ENCODE assay signal across 1 cellular context in the genomic region with DNA sequence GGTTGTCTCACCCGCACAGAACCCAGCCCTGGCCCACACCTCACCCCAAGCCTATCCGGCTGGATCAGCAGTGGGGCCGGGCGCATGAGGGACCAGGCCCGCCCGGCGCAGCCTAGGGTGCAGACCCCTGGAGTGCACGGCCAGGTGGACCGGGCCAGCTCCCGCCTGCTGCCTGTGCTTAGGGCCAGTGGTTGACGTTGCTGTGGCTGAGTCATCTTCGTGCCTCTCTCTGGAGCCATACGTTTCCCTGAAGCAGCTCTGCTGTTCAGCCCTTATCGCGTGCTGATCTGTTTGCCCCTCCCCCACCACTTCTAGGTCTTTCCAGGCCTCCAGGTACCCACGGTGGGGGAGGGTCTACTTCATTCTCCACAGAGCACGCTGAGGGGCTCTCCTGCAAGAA.
A peak's percentile ranks its signal among the peaks of the same experiment; 100 is the strongest.
TF ChIP-seq lines count a peak whose summit lies in the region.

No MANE protein-coding gene starts in this region.

TF ChIP-seq in K562, 482 proteins besides CTCF, POLR2A, EP300 and RAD21 (continued from another document and continues in another):
- TF ChIP-seq ZNF717 (CRISPR knock-in tag; IDR thresholded peaks at IDR 0.05), result no peak
- TF ChIP-seq, protein P1, sequence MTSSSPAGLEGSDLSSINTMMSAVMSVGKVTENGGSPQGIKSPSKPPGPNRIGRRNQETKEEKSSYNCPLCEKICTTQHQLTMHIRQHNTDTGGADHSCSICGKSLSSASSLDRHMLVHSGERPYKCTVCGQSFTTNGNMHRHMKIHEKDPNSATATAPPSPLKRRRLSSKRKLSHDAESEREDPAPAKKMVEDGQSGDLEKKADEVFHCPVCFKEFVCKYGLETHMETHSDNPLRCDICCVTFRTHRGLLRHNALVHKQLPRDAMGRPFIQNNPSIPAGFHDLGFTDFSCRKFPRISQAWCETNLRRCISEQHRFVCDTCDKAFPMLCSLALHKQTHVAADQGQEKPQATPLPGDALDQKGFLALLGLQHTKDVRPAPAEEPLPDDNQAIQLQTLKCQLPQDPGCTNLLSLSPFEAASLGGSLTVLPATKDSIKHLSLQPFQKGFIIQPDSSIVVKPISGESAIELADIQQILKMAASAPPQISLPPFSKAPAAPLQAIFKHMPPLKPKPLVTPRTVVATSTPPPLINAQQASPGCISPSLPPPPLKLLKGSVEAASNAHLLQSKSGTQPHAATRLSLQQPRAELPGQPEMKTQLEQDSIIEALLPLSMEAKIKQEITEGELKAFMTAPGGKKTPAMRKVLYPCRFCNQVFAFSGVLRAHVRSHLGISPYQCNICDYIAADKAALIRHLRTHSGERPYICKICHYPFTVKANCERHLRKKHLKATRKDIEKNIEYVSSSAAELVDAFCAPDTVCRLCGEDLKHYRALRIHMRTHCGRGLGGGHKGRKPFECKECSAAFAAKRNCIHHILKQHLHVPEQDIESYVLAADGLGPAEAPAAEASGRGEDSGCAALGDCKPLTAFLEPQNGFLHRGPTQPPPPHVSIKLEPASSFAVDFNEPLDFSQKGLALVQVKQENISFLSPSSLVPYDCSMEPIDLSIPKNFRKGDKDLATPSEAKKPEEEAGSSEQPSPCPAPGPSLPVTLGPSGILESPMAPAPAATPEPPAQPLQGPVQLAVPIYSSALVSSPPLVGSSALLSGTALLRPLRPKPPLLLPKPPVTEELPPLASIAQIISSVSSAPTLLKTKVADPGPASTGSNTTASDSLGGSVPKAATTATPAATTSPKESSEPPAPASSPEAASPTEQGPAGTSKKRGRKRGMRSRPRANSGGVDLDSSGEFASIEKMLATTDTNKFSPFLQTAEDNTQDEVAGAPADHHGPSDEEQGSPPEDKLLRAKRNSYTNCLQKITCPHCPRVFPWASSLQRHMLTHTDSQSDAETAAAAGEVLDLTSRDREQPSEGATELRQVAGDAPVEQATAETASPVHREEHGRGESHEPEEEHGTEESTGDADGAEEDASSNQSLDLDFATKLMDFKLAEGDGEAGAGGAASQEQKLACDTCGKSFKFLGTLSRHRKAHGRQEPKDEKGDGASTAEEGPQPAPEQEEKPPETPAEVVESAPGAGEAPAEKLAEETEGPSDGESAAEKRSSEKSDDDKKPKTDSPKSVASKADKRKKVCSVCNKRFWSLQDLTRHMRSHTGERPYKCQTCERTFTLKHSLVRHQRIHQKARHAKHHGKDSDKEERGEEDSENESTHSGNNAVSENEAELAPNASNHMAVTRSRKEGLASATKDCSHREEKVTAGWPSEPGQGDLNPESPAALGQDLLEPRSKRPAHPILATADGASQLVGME (CRISPR knock-in tag; IDR thresholded peaks at IDR 0.05), result no peak
- no peak for TF ChIP-seq DNMT1 (IDR thresholded peaks at IDR 0.05)
- TF ChIP-seq, protein P2, sequence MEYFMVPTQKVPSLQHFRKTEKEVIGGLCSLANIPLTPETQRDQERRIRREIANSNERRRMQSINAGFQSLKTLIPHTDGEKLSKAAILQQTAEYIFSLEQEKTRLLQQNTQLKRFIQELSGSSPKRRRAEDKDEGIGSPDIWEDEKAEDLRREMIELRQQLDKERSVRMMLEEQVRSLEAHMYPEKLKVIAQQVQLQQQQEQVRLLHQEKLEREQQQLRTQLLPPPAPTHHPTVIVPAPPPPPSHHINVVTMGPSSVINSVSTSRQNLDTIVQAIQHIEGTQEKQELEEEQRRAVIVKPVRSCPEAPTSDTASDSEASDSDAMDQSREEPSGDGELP (CRISPR knock-in tag; IDR thresholded peaks at IDR 0.05; ENCODE audit: borderline replicate concordance), result peak; percentile 30; the same call in 1 of the 2 replicates
- TF ChIP-seq, protein P3, sequence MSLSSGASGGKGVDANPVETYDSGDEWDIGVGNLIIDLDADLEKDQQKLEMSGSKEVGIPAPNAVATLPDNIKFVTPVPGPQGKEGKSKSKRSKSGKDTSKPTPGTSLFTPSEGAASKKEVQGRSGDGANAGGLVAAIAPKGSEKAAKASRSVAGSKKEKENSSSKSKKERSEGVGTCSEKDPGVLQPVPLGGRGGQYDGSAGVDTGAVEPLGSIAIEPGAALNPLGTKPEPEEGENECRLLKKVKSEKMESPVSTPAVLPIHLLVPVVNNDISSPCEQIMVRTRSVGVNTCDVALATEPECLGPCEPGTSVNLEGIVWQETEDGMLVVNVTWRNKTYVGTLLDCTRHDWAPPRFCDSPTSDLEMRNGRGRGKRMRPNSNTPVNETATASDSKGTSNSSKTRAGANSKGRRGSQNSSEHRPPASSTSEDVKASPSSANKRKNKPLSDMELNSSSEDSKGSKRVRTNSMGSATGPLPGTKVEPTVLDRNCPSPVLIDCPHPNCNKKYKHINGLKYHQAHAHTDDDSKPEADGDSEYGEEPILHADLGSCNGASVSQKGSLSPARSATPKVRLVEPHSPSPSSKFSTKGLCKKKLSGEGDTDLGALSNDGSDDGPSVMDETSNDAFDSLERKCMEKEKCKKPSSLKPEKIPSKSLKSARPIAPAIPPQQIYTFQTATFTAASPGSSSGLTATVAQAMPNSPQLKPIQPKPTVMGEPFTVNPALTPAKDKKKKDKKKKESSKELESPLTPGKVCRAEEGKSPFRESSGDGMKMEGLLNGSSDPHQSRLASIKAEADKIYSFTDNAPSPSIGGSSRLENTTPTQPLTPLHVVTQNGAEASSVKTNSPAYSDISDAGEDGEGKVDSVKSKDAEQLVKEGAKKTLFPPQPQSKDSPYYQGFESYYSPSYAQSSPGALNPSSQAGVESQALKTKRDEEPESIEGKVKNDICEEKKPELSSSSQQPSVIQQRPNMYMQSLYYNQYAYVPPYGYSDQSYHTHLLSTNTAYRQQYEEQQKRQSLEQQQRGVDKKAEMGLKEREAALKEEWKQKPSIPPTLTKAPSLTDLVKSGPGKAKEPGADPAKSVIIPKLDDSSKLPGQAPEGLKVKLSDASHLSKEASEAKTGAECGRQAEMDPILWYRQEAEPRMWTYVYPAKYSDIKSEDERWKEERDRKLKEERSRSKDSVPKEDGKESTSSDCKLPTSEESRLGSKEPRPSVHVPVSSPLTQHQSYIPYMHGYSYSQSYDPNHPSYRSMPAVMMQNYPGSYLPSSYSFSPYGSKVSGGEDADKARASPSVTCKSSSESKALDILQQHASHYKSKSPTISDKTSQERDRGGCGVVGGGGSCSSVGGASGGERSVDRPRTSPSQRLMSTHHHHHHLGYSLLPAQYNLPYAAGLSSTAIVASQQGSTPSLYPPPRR (CRISPR knock-in tag; IDR thresholded peaks at IDR 0.05; ENCODE audit: borderline replicate concordance), result no peak
- TF ChIP-seq MCM5 (IDR thresholded peaks at IDR 0.05; ENCODE audit: low read depth), result no peak
- no peak for TF ChIP-seq SAFB (IDR thresholded peaks at IDR 0.05; ENCODE audit: borderline replicate concordance, low read depth, low read length)
- TF ChIP-seq, protein P4, sequence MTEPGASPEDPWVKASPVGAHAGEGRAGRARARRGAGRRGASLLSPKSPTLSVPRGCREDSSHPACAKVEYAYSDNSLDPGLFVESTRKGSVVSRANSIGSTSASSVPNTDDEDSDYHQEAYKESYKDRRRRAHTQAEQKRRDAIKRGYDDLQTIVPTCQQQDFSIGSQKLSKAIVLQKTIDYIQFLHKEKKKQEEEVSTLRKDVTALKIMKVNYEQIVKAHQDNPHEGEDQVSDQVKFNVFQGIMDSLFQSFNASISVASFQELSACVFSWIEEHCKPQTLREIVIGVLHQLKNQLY (CRISPR knock-in tag; conservative IDR thresholded peaks at IDR 0.05), result no peak
- no peak for TF ChIP-seq KDM5B (IDR thresholded peaks at IDR 0.05; ENCODE audit: insufficient replicate concordance, low read depth, low read length)
- no peak for TF ChIP-seq KLF6 (CRISPR knock-in tag; IDR thresholded peaks at IDR 0.05; ENCODE audit: borderline replicate concordance)
- no peak for TF ChIP-seq NONO (IDR thresholded peaks at IDR 0.05; ENCODE audit: low read depth in 2 of 2, low read length in 1 of 2)
- no peak for TF ChIP-seq EHMT2 (IDR thresholded peaks at IDR 0.05)
- TF ChIP-seq FOXK1 (CRISPR knock-in tag; IDR thresholded peaks at IDR 0.05; ENCODE audit: borderline replicate concordance), result no peak
- TF ChIP-seq SMAD2 (IDR thresholded peaks at IDR 0.05; ENCODE audit: low read depth, low read length), result no peak
- TF ChIP-seq ZNF224 (CRISPR knock-in tag; IDR thresholded peaks at IDR 0.05), result no peak
- TF ChIP-seq JUN (IDR thresholded peaks at IDR 0.05; ENCODE audit: borderline replicate concordance, low read depth, low read length), result peak; percentile 75
- TF ChIP-seq JUN (CRISPR knock-in tag; IDR thresholded peaks at IDR 0.05; ENCODE audit: borderline replicate concordance), result no peak
- TF ChIP-seq, protein P5, sequence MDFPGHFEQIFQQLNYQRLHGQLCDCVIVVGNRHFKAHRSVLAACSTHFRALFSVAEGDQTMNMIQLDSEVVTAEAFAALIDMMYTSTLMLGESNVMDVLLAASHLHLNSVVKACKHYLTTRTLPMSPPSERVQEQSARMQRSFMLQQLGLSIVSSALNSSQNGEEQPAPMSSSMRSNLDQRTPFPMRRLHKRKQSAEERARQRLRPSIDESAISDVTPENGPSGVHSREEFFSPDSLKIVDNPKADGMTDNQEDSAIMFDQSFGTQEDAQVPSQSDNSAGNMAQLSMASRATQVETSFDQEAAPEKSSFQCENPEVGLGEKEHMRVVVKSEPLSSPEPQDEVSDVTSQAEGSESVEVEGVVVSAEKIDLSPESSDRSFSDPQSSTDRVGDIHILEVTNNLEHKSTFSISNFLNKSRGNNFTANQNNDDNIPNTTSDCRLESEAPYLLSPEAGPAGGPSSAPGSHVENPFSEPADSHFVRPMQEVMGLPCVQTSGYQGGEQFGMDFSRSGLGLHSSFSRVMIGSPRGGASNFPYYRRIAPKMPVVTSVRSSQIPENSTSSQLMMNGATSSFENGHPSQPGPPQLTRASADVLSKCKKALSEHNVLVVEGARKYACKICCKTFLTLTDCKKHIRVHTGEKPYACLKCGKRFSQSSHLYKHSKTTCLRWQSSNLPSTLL (IDR thresholded peaks at IDR 0.05), result no peak
- no peak for TF ChIP-seq SMAD1 (IDR thresholded peaks at IDR 0.05; ENCODE audit: low read depth, low read length, partially characterized antibody)
- no peak for TF ChIP-seq ETV5 (CRISPR knock-in tag; IDR thresholded peaks at IDR 0.05; ENCODE audit: low read depth)
- no peak for TF ChIP-seq NFYB (IDR thresholded peaks at IDR 0.05; ENCODE audit: extremely low read depth, insufficient read length)
- TF ChIP-seq LEF1 (IDR thresholded peaks at IDR 0.05), result peak; percentile 87
- TF ChIP-seq L3MBTL2 (IDR thresholded peaks at IDR 0.05), result peak; percentile 84
- TF ChIP-seq SMARCE1 (IDR thresholded peaks at IDR 0.05), result peak; percentile 81; the same call in 1 of the 2 replicates
- no peak for TF ChIP-seq ZNF274 (IDR thresholded peaks at IDR 0.05; ENCODE audit: borderline replicate concordance, low read depth, low read length)
- no peak for TF ChIP-seq ERF (CRISPR knock-in tag; IDR thresholded peaks at IDR 0.05)
- TF ChIP-seq MAFK (IDR thresholded peaks at IDR 0.05; ENCODE audit: low read length), result no peak
- no peak for TF ChIP-seq ARHGAP35 (IDR thresholded peaks at IDR 0.05; ENCODE audit: partially characterized antibody)
- TF ChIP-seq ZNF354B (CRISPR knock-in tag; IDR thresholded peaks at IDR 0.05), result no peak
- no peak for TF ChIP-seq ATF1 (CRISPR knock-in tag; IDR thresholded peaks at IDR 0.05)
- peak; percentile 58 for TF ChIP-seq ATF1 (tag; IDR thresholded peaks at IDR 0.05)
- peak; percentile 74; the same call in 1 of the 2 replicates for TF ChIP-seq HDAC2 (IDR thresholded peaks at IDR 0.05)
- peak; percentile 79 for TF ChIP-seq ZEB2 (IDR thresholded peaks at IDR 0.05)
- TF ChIP-seq BHLHE40 (IDR thresholded peaks at IDR 0.05; ENCODE audit: low read length), result peak; percentile 59
- peak; percentile 89 for TF ChIP-seq DPF2 (IDR thresholded peaks at IDR 0.05)
- TF ChIP-seq, protein P6, sequence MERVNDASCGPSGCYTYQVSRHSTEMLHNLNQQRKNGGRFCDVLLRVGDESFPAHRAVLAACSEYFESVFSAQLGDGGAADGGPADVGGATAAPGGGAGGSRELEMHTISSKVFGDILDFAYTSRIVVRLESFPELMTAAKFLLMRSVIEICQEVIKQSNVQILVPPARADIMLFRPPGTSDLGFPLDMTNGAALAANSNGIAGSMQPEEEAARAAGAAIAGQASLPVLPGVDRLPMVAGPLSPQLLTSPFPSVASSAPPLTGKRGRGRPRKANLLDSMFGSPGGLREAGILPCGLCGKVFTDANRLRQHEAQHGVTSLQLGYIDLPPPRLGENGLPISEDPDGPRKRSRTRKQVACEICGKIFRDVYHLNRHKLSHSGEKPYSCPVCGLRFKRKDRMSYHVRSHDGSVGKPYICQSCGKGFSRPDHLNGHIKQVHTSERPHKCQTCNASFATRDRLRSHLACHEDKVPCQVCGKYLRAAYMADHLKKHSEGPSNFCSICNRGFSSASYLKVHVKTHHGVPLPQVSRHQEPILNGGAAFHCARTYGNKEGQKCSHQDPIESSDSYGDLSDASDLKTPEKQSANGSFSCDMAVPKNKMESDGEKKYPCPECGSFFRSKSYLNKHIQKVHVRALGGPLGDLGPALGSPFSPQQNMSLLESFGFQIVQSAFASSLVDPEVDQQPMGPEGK (CRISPR knock-in tag; IDR thresholded peaks at IDR 0.05; ENCODE audit: borderline replicate concordance), result no peak
- no peak for TF ChIP-seq DMBX1 (CRISPR knock-in tag; IDR thresholded peaks at IDR 0.05; ENCODE audit: borderline replicate concordance)
- TF ChIP-seq, protein P7, sequence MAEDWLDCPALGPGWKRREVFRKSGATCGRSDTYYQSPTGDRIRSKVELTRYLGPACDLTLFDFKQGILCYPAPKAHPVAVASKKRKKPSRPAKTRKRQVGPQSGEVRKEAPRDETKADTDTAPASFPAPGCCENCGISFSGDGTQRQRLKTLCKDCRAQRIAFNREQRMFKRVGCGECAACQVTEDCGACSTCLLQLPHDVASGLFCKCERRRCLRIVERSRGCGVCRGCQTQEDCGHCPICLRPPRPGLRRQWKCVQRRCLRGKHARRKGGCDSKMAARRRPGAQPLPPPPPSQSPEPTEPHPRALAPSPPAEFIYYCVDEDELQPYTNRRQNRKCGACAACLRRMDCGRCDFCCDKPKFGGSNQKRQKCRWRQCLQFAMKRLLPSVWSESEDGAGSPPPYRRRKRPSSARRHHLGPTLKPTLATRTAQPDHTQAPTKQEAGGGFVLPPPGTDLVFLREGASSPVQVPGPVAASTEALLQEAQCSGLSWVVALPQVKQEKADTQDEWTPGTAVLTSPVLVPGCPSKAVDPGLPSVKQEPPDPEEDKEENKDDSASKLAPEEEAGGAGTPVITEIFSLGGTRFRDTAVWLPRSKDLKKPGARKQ (CRISPR knock-in tag; IDR thresholded peaks at IDR 0.05), result no peak
- TF ChIP-seq ZNF24 (IDR thresholded peaks at IDR 0.05), result no peak
- TF ChIP-seq TEAD1 (CRISPR knock-in tag; IDR thresholded peaks at IDR 0.05), result no peak
- TF ChIP-seq ZBTB7A (IDR thresholded peaks at IDR 0.05; ENCODE audit: borderline replicate concordance, control insufficient read depth, low read depth, low read length), result peak; percentile 52; the same call in 1 of the 2 replicates
- TF ChIP-seq, protein P8, sequence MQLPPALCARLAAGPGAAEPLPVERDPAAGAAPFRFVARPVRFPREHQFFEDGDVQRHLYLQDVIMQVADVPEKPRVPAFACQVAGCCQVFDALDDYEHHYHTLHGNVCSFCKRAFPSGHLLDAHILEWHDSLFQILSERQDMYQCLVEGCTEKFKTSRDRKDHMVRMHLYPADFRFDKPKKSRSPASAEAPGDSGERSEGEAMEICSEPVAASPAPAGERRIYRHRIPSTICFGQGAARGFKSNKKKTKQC (CRISPR knock-in tag; IDR thresholded peaks at IDR 0.05), result no peak
- TF ChIP-seq MAZ (CRISPR knock-in tag; conservative IDR thresholded peaks at IDR 0.05 in 1 of 2, IDR thresholded peaks at IDR 0.05 in 1 of 2), result peak in 1 of 2 experiments; percentile 51; a peak in 2 of 4 replicates
- peak; percentile 64 for TF ChIP-seq ZNF316 (IDR thresholded peaks at IDR 0.05)
- 0 out of 2 replicates have a peak, but pooled peaks have one; percentile 42 for TF ChIP-seq NCOA1 (IDR thresholded peaks at IDR 0.05; ENCODE audit: low read depth)
- TF ChIP-seq NRF1 (conservative IDR thresholded peaks at IDR 0.05 in 1 of 2, IDR thresholded peaks at IDR 0.05 in 1 of 2), result peak; percentile 20 to 39; a peak in 1 of 4 replicates
- TF ChIP-seq PTBP1 (IDR thresholded peaks at IDR 0.05; ENCODE audit: low read depth, low read length), result no peak
- peak; percentile 89 for TF ChIP-seq CTBP1 (IDR thresholded peaks at IDR 0.05; ENCODE audit: borderline replicate concordance)
- TF ChIP-seq ZNF146 (CRISPR knock-in tag; IDR thresholded peaks at IDR 0.05; ENCODE audit: unreplicated experiment), result no peak
